ENCODE assay signal across 9 cellular contexts in the genomic region with DNA sequence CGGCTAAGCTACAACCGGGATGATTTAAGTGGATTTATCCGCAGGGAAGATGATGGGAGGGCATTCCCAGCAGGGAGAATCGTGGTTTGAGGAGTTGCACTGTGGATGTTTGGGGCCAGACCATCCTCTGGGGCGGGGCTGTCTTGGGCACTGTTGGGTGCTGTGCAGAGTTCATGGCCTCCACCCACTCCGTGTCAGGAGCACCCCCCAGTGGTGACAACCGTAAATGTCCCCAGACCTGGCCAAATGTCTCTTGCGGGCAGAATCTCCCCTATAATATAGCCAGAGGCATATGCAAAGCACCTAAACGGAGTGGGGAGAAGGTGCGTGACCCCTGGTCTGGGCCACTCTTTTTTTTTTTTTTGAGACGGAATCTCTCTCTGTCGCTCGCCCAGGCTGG. TPM values are rescaled to one million over a fixed set of nuclear protein-coding genes. Genes with fewer than 3 reads are reported as not detected.
A peak's percentile ranks its signal among the peaks of the same experiment; 100 is the strongest.
DNase-seq lines count a peak whose midpoint lies in the region; ATAC-seq, FAIRE-seq and TF ChIP-seq lines count a peak whose summit lies in the region.
"Had no signal": no experiment of that assay in that cellular context is flagged by ENCODE, and none has a peak within 500 bp of the region (broad histone marks: within the 10 kb centered on the region; RNA-seq: fewer than 3 reads in every experiment).

No MANE protein-coding gene starts in this region.

- peak; percentile 81 for FAIRE-seq in HepG2 (lab: Jason Lieb, UNC)

- no peaks in the 10 kb centered on the region for H3K79me2 ChIP-seq in HepG2 (ENCODE audit: insufficient read depth, low read length)

- TF ChIP-seq CTCF in astrocyte of the cerebellum (IDR thresholded peaks at IDR 0.05; ENCODE audit: low read depth, low read length, missing control alignments) = peak; percentile 39
- TF ChIP-seq CTCF in HepG2 (CRISPR knock-in tag; IDR thresholded peaks at IDR 0.05) = peak; percentile 79

- BruUV-seq in HepG2 (replicated peaks; lab: Mats Ljungman, UMichigan) = no TSS peak

- H3K9ac ChIP-seq in HepG2 (ENCODE audit: insufficient read depth, low read depth, low read length) = no peak overlapping the region

- no peak overlapping the region for H2AFZ ChIP-seq in HepG2 (ENCODE audit: low read length)

- no peaks in the 10 kb centered on the region for H3K27me3 ChIP-seq in HepG2 (ENCODE audit: control insufficient read depth in 1 of 2, insufficient read depth in 2 of 2, low read length in 2 of 2)

- peaks cover 3 to 8% of the 10 kb centered on the region in 2 experiments; a peak in 4 of 5 replicates for H3K36me3 ChIP-seq in HepG2 (replicated peaks in 1 of 2; ENCODE audit: control insufficient read depth in 1 of 2, insufficient read depth in 2 of 2, low read length in 2 of 2)

- CTCF ChIA-PET in HepG2 (lab: Yijun Ruan, JAX; ENCODE audit: low intra/inter-chr PET ratio, low total read pairs) = interaction anchor here (1.2 to 2.8 kb wide), 4 partner anchors 33 to 135 kb away, joined by 3 to 16 read pairs (median 8); no protein-coding TSS in a partner anchor

- ATAC-seq in HepG2 = peak; percentile 66

- TF ChIP-seq EP300 in HepG2 (IDR thresholded peaks at IDR 0.05; ENCODE audit: low read depth in 2 of 2, low read length in 2 of 2) (no peak), HepG2 (CRISPR knock-in tag; IDR thresholded peaks at IDR 0.05; ENCODE audit: borderline replicate concordance) (no peak)

- intact Hi-C loops in HepG2 (cut with micrococcal nuclease; ENCODE audit: unreplicated experiment) = loop anchor here (1.0 kb wide), 1 partner anchor 113 kb away; no protein-coding TSS in a partner anchor

- no peaks in the 10 kb centered on the region; the same call in 1 of the 2 replicates for H4K20me1 ChIP-seq in HepG2 (ENCODE audit: insufficient read depth, low read length)

- peaks cover 22% of the 10 kb centered on the region for H3K4me1 ChIP-seq in HepG2 (ENCODE audit: insufficient read depth, low read length)
- H3K4me1 ChIP-seq: Caco-2 had no signal

- DNase-seq in NCI-H82 (lab: John Stamatoyannopoulos, UW) = peak; percentile 72
- no peak for DNase-seq in NCI-H82 treated with DMSO at 0.1 percent for 48 hours (lab: John Stamatoyannopoulos, UW; ENCODE audit: unreplicated experiment)
- peak in 3 of 5 donors; percentile 37 to 56 (median 50) for DNase-seq in T-helper 1 cell
- DNase-seq in astrocyte of the cerebellum (ENCODE audit: low read depth) = no peak
- peak; percentile 50 for DNase-seq in HepG2 (ENCODE audit: low spot score)
- peak; percentile 21 to 49 for DNase-seq in stimulated activated CD8-positive, alpha-beta memory T cell treated with anti-CD3 and anti-CD28 coated beads, Interleukin-7, amount 100 ng/mL, for 48 hours (ENCODE audit: extremely low read depth in 1 of 2, low read depth in 1 of 2)
- no peak for DNase-seq in epidermal melanocyte (ENCODE audit: insufficient read length, low spot score)
- DNase-seq in NCI-H1930 (lab: John Stamatoyannopoulos, UW) = no peak

- peak; percentile 78 for TF ChIP-seq RAD21 in HepG2 (CRISPR knock-in tag; IDR thresholded peaks at IDR 0.05)

- POLR2A ChIA-PET in HepG2 (lab: Yijun Ruan, JAX) = no interaction called here

- H3K9me3 ChIP-seq in HepG2 (ENCODE audit: low read length) = no peaks in the 10 kb centered on the region
- H3K9me3 ChIP-seq: Caco-2 had no signal

- no peak for TF ChIP-seq POLR2A in HepG2 (IDR thresholded peaks at IDR 0.05; ENCODE audit: insufficient read depth in 1 of 2, low read depth in 2 of 2, low read length in 2 of 2)

- no peak overlapping the region for H3K27ac ChIP-seq in HepG2 (ENCODE audit: extremely low read length, insufficient read depth, low read length)

- 67% methylated on average over 9 of the region's 13 CpGs for WGBS in HepG2 (ENCODE audit: low lambda C conversion rate)

- in situ Hi-C loops in astrocyte of the cerebellum (cut with HindIII; ENCODE audit: low sequenced_read_pairs) (no loop called here), HepG2 (cut with HindIII; ENCODE audit: extremely low pct_ligation_motif_present, low pct_unique_long_range_greater_than_20kb) (no loop called here)

- H3K4me3 ChIP-seq in astrocyte of the cerebellum (ENCODE audit: low read depth, low read length) (no peak overlapping the region), HepG2 (replicated peaks in 1 of 3; ENCODE audit: insufficient read depth in 1 of 3, low read depth in 2 of 3, low read length in 3 of 3) (no peak overlapping the region)

- no peak overlapping the region for H3K4me2 ChIP-seq in HepG2 (ENCODE audit: low read depth, low read length)

TF ChIP-seq in HepG2, 621 proteins besides CTCF, POLR2A, EP300 and RAD21 (continues in another document):
- peak; percentile 27 for TF ChIP-seq XRCC5 (optimal IDR thresholded peaks at IDR 0.05; ENCODE audit: low read length)
- no peak for TF ChIP-seq YEATS4 (CRISPR knock-in tag; IDR thresholded peaks at IDR 0.05; ENCODE audit: borderline replicate concordance)
- TF ChIP-seq, protein P1, sequence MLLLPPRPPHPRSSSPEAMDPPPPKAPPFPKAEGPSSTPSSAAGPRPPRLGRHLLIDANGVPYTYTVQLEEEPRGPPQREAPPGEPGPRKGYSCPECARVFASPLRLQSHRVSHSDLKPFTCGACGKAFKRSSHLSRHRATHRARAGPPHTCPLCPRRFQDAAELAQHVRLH (CRISPR knock-in tag; IDR thresholded peaks at IDR 0.05; ENCODE audit: borderline replicate concordance, low read depth) = peak; percentile 63; the same call in 1 of the 2 replicates

RNA-seq across cellular contexts. Expression of a gene that starts 40.2 kb away (rescaled TPM):
- total RNA-seq in HepG2 (2016; rRNA removed; fragmentation: Illumina TruSeq; extraction: Trizol) = 47.4 and 70.6 TPM in 2 replicates
- 29.6 and 43.2 TPM in 2 replicates for total RNA-seq in HepG2 (2016; cell fraction: cytosol; rRNA removed; fragmentation: Illumina TruSeq; extraction: Trizol; ENCODE audit: low read depth)
- 47.9 and 76.1 TPM in 2 replicates for total RNA-seq in HepG2 (2016; cell fraction: insoluble cytoplasmic fraction; rRNA removed; fragmentation: Illumina TruSeq; extraction: Trizol)
- 38.7 and 54.4 TPM in 2 replicates for total RNA-seq in HepG2 (2016; cell fraction: membrane; rRNA removed; fragmentation: Illumina TruSeq; extraction: Trizol)
- 42.5 and 49.4 TPM in 2 replicates for total RNA-seq in HepG2 (2016; cell fraction: nucleus; rRNA removed; fragmentation: Illumina TruSeq; extraction: Trizol)
- 9.0 and 11.2 TPM in 2 replicates for polyA plus RNA-seq in HepG2 (2011; rRNA removed)
- 9.6 and 9.7 TPM in 2 replicates for polyA plus RNA-seq in HepG2 (2011; cell fraction: cytosol; rRNA removed)
- 3.7 and 4.5 TPM in 2 replicates for polyA plus RNA-seq in HepG2 (2011; cell fraction: nucleus; rRNA removed)
- polyA plus RNA-seq in HepG2 (2012) = 11.7 and 27.5 TPM in 2 replicates
- polyA plus RNA-seq in HepG2 (2016; cell fraction: cytosol; fragmentation: Illumina TruSeq; extraction: Trizol; ENCODE audit: low read depth) = 59.2 and 77.1 TPM in 2 replicates
- 77.8 and 93.1 TPM in 2 replicates for polyA plus RNA-seq in HepG2 (2016; cell fraction: insoluble cytoplasmic fraction; fragmentation: Illumina TruSeq; extraction: Trizol; ENCODE audit: low read depth)
- polyA plus RNA-seq in HepG2 (2016; cell fraction: membrane; fragmentation: Illumina TruSeq; extraction: Trizol; ENCODE audit: low read depth) = 72.5 and 86.0 TPM in 2 replicates
- 132 and 146 TPM in 2 replicates for polyA plus RNA-seq in HepG2 (2016; cell fraction: nucleus; fragmentation: Illumina TruSeq; extraction: Trizol; ENCODE audit: insufficient read depth, low read depth)
- 0.51 and 3.8 TPM in 2 replicates for polyA minus RNA-seq in HepG2 (2011; rRNA and poly(A)+ RNA removed; ENCODE audit: low replicate concordance)
- 3.0 and 6.0 TPM in 2 replicates for polyA minus RNA-seq in HepG2 (2011; cell fraction: cytosol; rRNA and poly(A)+ RNA removed)
- polyA minus RNA-seq in HepG2 (2011; cell fraction: nucleus; rRNA and poly(A)+ RNA removed) = 0.64 and 1.4 TPM in 2 replicates

RNA-seq across cellular contexts. Expression of a gene that starts 43.2 kb away (rescaled TPM):
- total RNA-seq in HepG2 (2016; rRNA removed; fragmentation: Illumina TruSeq; extraction: Trizol) = not detected in 2 replicates
- total RNA-seq in HepG2 (2016; cell fraction: cytosol; rRNA removed; fragmentation: Illumina TruSeq; extraction: Trizol; ENCODE audit: low read depth) = not detected in 2 replicates
- total RNA-seq in HepG2 (2016; cell fraction: insoluble cytoplasmic fraction; rRNA removed; fragmentation: Illumina TruSeq; extraction: Trizol) = not detected in 2 replicates
- not detected in 2 replicates for total RNA-seq in HepG2 (2016; cell fraction: membrane; rRNA removed; fragmentation: Illumina TruSeq; extraction: Trizol)
- not detected in 2 replicates for total RNA-seq in HepG2 (2016; cell fraction: nucleus; rRNA removed; fragmentation: Illumina TruSeq; extraction: Trizol)
- polyA plus RNA-seq in HepG2 (2011; rRNA removed) = not detected in 2 replicates
- polyA plus RNA-seq in HepG2 (2011; cell fraction: cytosol; rRNA removed) = not detected in 2 replicates
- polyA plus RNA-seq in HepG2 (2011; cell fraction: nucleus; rRNA removed) = not detected in 2 replicates
- not detected in 2 replicates for polyA plus RNA-seq in HepG2 (2012)
- polyA plus RNA-seq in HepG2 (2016; cell fraction: cytosol; fragmentation: Illumina TruSeq; extraction: Trizol; ENCODE audit: low read depth) = not detected in 2 replicates
- not detected in 2 replicates for polyA plus RNA-seq in HepG2 (2016; cell fraction: insoluble cytoplasmic fraction; fragmentation: Illumina TruSeq; extraction: Trizol; ENCODE audit: low read depth)
- polyA plus RNA-seq in HepG2 (2016; cell fraction: membrane; fragmentation: Illumina TruSeq; extraction: Trizol; ENCODE audit: low read depth) = not detected in 2 replicates
- not detected in 2 replicates for polyA plus RNA-seq in HepG2 (2016; cell fraction: nucleus; fragmentation: Illumina TruSeq; extraction: Trizol; ENCODE audit: insufficient read depth, low read depth)
- polyA minus RNA-seq in HepG2 (2011; rRNA and poly(A)+ RNA removed; ENCODE audit: low replicate concordance) = not detected in 2 replicates
- polyA minus RNA-seq in HepG2 (2011; cell fraction: cytosol; rRNA and poly(A)+ RNA removed) = not detected in 2 replicates
- polyA minus RNA-seq in HepG2 (2011; cell fraction: nucleus; rRNA and poly(A)+ RNA removed) = not detected in 2 replicates
- total RNA-seq: Caco-2 had no signal

Comparison
In these comparisons a context has a peak if more than half of its experiments do, and no peak if none do; other contexts are left out.
1. DNase-seq: peak in NCI-H82 (single experiment), T-helper 1 cell (3 of 5), HepG2 (single experiment) and stimulated activated CD8-positive, alpha-beta memory T cell treated with anti-CD3 and anti-CD28 coated beads, Interleukin-7, amount 100 ng/mL, for 48 hours (2 of 2); none in NCI-H82 treated with DMSO at 0.1 percent for 48 hours (single experiment), astrocyte of the cerebellum (single experiment), epidermal melanocyte (single experiment) and NCI-H1930 (0 of 2).